In the genomic region with DNA sequence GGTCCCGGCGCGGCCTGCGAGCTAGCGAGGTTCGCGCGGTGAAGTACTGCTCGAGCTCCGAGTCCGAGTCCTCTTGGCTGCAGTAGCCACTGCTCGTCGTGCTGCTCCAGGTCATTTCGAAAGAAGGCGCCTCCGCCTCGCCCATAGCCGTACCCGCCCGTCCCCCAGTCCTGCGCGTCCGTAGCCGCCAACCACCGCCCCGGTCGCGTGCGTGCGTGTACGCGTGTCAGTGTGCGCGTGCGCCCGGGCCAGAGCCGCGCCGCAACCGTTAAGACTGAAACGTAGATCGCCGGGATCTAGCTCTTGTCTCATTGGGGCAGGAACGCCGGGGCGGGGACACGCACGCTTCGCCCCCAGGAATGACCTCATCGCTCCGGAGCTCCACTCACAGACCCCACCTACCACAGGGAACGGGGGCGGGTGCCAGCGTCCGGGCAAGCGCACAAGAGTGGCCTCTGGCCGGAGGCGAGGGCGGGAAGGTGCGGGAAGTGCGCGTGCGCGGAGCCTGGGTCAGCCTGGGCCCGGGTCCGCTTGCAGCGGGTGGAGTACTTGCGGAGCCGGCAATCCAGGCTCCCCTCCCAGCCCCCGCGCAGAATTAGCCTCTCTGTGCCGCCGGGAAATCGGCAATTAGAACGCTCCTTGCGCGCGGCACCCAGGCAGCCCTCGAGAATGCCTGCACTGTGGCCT, we compare ENCODE assay signal across 8 cellular contexts. TPM values are rescaled to one million over a fixed set of nuclear protein-coding genes. Genes with fewer than 3 reads are reported as not detected.
A peak's percentile ranks its signal among the peaks of the same experiment; 100 is the strongest.
DNase-seq lines count a peak whose midpoint lies in the region; ATAC-seq, FAIRE-seq and TF ChIP-seq lines count a peak whose summit lies in the region.

No MANE protein-coding gene starts in this region.

- H3K27ac ChIP-seq in VCaP (peak overlapping the region; percentile 97), breast epithelium (peak overlapping the region; percentile 96 to 99), small intestine (ENCODE audit: low read depth in 1 of 2, low read length in 1 of 2) (peak overlapping the region; percentile 92 to 96)

- TF ChIP-seq CTCF in AG04449 (IDR thresholded peaks at IDR 0.05; ENCODE audit: insufficient read depth, low read length, missing control alignments): no peak
- no peak for TF ChIP-seq CTCF in VCaP (conservative IDR thresholded peaks at IDR 0.05)
- peak in 1 of 3 donors; percentile 31 for TF ChIP-seq CTCF in breast epithelium (IDR thresholded peaks at IDR 0.05)

- TF ChIP-seq POLR2A in breast epithelium (IDR thresholded peaks at IDR 0.05): peak; percentile 57

- CTCF ChIA-PET in AG04449 (lab: Yijun Ruan, JAX): interaction anchor here (0.8 to 4.9 kb wide), 6 partner anchors 9 to 205 kb away, joined by 3 to 46 read pairs (median 6); a partner anchor contains a TSS

- H3K4me3 ChIP-seq in AG04449 (ENCODE audit: low read depth, low read length) (peak overlapping the region; percentile 92), breast epithelium (peak overlapping the region; percentile 65 to 84 (median 68)), small intestine (ENCODE audit: low read depth in 1 of 2, low read length in 2 of 2) (peak overlapping the region; percentile 56 to 61)

- WGBS in small intestine, 3 donors: 0 to 1% (median 0%) methylated on average over 55 to 79 of the region's 79 CpGs

- ATAC-seq in GM18873 (IDR thresholded peaks at IDR 0.05; ENCODE audit: low FRiP score, unreplicated experiment) (peak; percentile 75), HG03135 (IDR thresholded peaks at IDR 0.05; ENCODE audit: unreplicated experiment) (peak; percentile 67)

- H3K36me3 ChIP-seq in breast epithelium: no peaks in the 10 kb centered on the region
- H3K36me3 ChIP-seq in small intestine (ENCODE audit: control insufficient read depth in 2 of 2, insufficient read depth in 2 of 2, low read length in 2 of 2): no peaks in the 10 kb centered on the region

- DNase-seq in AG04449 (ENCODE audit: low read depth, low spot score) (peak; percentile 96), NCI-H2196 (lab: John Stamatoyannopoulos, UW; ENCODE audit: unreplicated experiment) (peak; percentile 90), breast epithelium (ENCODE audit: low spot score in 2 of 2) (peak; percentile 99 to 100), iPS-NIHi7 (ENCODE audit: extremely low spot score) (peak; percentile 99), small intestine (peak; percentile 99)

- intact Hi-C loops in breast epithelium (cut with DNase I; ENCODE audit: low total_unique reads): no loop called here

- POLR2A ChIA-PET in AG04449 (lab: Yijun Ruan, JAX): interaction anchor here (0.6 to 1.9 kb wide), 10 partner anchors 9 to 1818 kb away, joined by 3 to 31 read pairs (median 3); a partner anchor contains a TSS

- H3K9me3 ChIP-seq in breast epithelium (no peaks in the 10 kb centered on the region), small intestine (ENCODE audit: control insufficient read depth, low read depth) (no peaks in the 10 kb centered on the region)

- H3K4me1 ChIP-seq in breast epithelium (peaks cover 19 to 23% of the 10 kb centered on the region in 2 donors), small intestine (ENCODE audit: control insufficient read depth in 2 of 2, insufficient read depth in 1 of 2, low read depth in 1 of 2, low read length in 1 of 2) (peaks cover 0 to 3% of the 10 kb centered on the region in 2 donors)

- no peak for FAIRE-seq in small intestine (lab: Jason Lieb, UNC)

- H3K27me3 ChIP-seq in breast epithelium (no peaks in the 10 kb centered on the region), small intestine (ENCODE audit: control insufficient read depth in 2 of 2, insufficient read depth in 2 of 2, low read length in 2 of 2) (no peaks in the 10 kb centered on the region)

RNA-seq across cellular contexts. Expression of a gene that starts 3.3 kb away (rescaled TPM):
- 10 to 100 TPM; 42.7 to 63.6 (median 49.8) TPM for total RNA-seq in breast epithelium
- polyA plus RNA-seq in small intestine: 10 to 100 TPM; 19.7 to 39.0 (median 32.7) TPM

RNA-seq across cellular contexts. Expression of a gene that starts 8.2 kb away (rescaled TPM):
- total RNA-seq in breast epithelium: 1 to 10 TPM in 2 of 3 donors, under 1 TPM in 1; 0.32 to 2.6 (median 1.9) TPM
- 1 to 10 TPM in 2 of 3 donors, under 1 TPM in 1; 0.76 to 2.5 (median 1.6) TPM for polyA plus RNA-seq in small intestine

RNA-seq across cellular contexts. Expression of a gene that starts 9.3 kb away (rescaled TPM):
- total RNA-seq in breast epithelium: 10 to 100 TPM; 18.1 to 25.9 (median 21.3) TPM
- 10 to 100 TPM; 29.8 to 46.2 (median 31.3) TPM for polyA plus RNA-seq in small intestine

RNA-seq across cellular contexts. Expression of a gene that starts 13.3 kb away (rescaled TPM):
- 10 to 100 TPM; 17.4 to 31.5 (median 29.5) TPM for total RNA-seq in breast epithelium
- polyA plus RNA-seq in small intestine: 10 to 100 TPM; 16.2 to 31.8 (median 21.3) TPM

RNA-seq across cellular contexts. Expression of a gene that starts 13.3 kb away (rescaled TPM):
- 10 to 100 TPM; 23.6 to 30.1 (median 28.8) TPM for total RNA-seq in breast epithelium
- 10 to 100 TPM; 30.5 to 39.1 (median 31.3) TPM for polyA plus RNA-seq in small intestine

Comparison
In these comparisons a context has a peak if more than half of its experiments do, and no peak if none do; other contexts are left out.
1. Peak in every context shown above with its lines: DNase-seq, ATAC-seq, H3K4me3 ChIP-seq and H3K27ac ChIP-seq.